Comparison of ENCODE assay signal across 8 cellular contexts in genomic region chr6:105137388-105137787, GRCh38. TPM values are rescaled to one million over a fixed set of nuclear protein-coding genes. Genes with fewer than 3 reads are reported as not detected.
DNase-seq lines count a peak whose midpoint lies in the region; ATAC-seq lines count a peak whose summit lies in the region.

No MANE protein-coding gene starts in this region.

- peaks cover 7% of the 10 kb centered on the region for H3K4me1 Mint-ChIP-seq in activated CD4-positive, alpha-beta T cell treated with anti-CD3 and anti-CD28 coated beads for 36 hours
- H3K4me1 Mint-ChIP-seq in immature natural killer cell: peaks cover 11 to 18% of the 10 kb centered on the region in 2 donors
- H3K4me1 Mint-ChIP-seq in stimulated activated naive CD8-positive, alpha-beta T cell treated with anti-CD3 and anti-CD28 coated beads, Interleukin-15, amount 100 ng/mL, for 72 hours: peaks cover 18% of the 10 kb centered on the region

- H3K27ac Mint-ChIP-seq in activated CD4-positive, alpha-beta T cell treated with anti-CD3 and anti-CD28 coated beads for 36 hours: no peak overlapping the region
- no peak overlapping the region for H3K27ac Mint-ChIP-seq in immature natural killer cell
- peak overlapping the region in 1 of 2 donors; percentile 2 for H3K27ac Mint-ChIP-seq in stimulated activated naive CD8-positive, alpha-beta T cell treated with anti-CD3 and anti-CD28 coated beads, Interleukin-15, amount 100 ng/mL, for 72 hours

- intact Hi-C loops in activated CD4-positive, alpha-beta T cell treated with anti-CD3 and anti-CD28 coated beads for 36 hours (cut with DNase I, micrococcal nuclease): loop anchor here in 1 of 2 experiments (2.0 kb wide), 1 partner anchor 265 kb away; the partner anchor contains the start of gene PREP

- H3K36me3 Mint-ChIP-seq in activated CD4-positive, alpha-beta T cell treated with anti-CD3 and anti-CD28 coated beads for 36 hours (ENCODE audit: low read depth): no peaks in the 10 kb centered on the region
- H3K36me3 Mint-ChIP-seq in immature natural killer cell: no peaks in the 10 kb centered on the region

- no peak for ATAC-seq in activated CD4-positive, alpha-beta T cell treated with anti-CD3 and anti-CD28 coated beads for 36 hours
- no peak for ATAC-seq in stimulated activated naive CD8-positive, alpha-beta T cell treated with anti-CD3 and anti-CD28 coated beads, Interleukin-15, amount 100 ng/mL, for 72 hours
- ATAC-seq in HG03521 (IDR thresholded peaks at IDR 0.05; ENCODE audit: unreplicated experiment): no peak

- peak overlapping the region; percentile 60 for H3K4me3 Mint-ChIP-seq in activated CD4-positive, alpha-beta T cell treated with anti-CD3 and anti-CD28 coated beads for 36 hours
- H3K4me3 Mint-ChIP-seq in immature natural killer cell: peak overlapping the region; percentile 48 to 78 (median 75)
- peak overlapping the region; percentile 48 to 55 for H3K4me3 Mint-ChIP-seq in stimulated activated naive CD8-positive, alpha-beta T cell treated with anti-CD3 and anti-CD28 coated beads, Interleukin-15, amount 100 ng/mL, for 72 hours

- POLR2A ChIA-PET in activated CD4-positive, alpha-beta T cell treated with anti-CD3 and anti-CD28 coated beads for 36 hours (lab: Charles Lee): no interaction called here

- peaks cover 49% of the 10 kb centered on the region for H3K27me3 Mint-ChIP-seq in activated CD4-positive, alpha-beta T cell treated with anti-CD3 and anti-CD28 coated beads for 36 hours
- peaks cover 17 to 32% (median 18%) of the 10 kb centered on the region in 3 donors for H3K27me3 Mint-ChIP-seq in immature natural killer cell (ENCODE audit: low read depth in 3 of 3)
- H3K27me3 Mint-ChIP-seq in stimulated activated naive CD8-positive, alpha-beta T cell treated with anti-CD3 and anti-CD28 coated beads, Interleukin-15, amount 100 ng/mL, for 72 hours: peaks cover 71% of the 10 kb centered on the region

- CTCF ChIA-PET in activated CD4-positive, alpha-beta T cell treated with anti-CD3 and anti-CD28 coated beads for 36 hours (lab: Charles Lee): interaction anchor here (1.4 kb wide), 1 partner anchor 49 kb away, joined by 3 read pairs; no protein-coding TSS in a partner anchor

- H3K27ac ChIP-seq in angular gyrus (ENCODE audit: low read depth, low read length): peak overlapping the region; percentile 77

- DNase-seq in activated CD4-positive, alpha-beta T cell treated with anti-CD3 and anti-CD28 coated beads for 36 hours: no peak
- no peak for DNase-seq in activated CD4-positive, alpha-beta T cell treated with anti-CD3 and anti-CD28 coated beads, Interleukin-2, amount 50 U/mL, for 4 hours
- no peak for DNase-seq in immature natural killer cell
- no peak for DNase-seq in stimulated activated naive CD8-positive, alpha-beta T cell treated with anti-CD3 and anti-CD28 coated beads, Interleukin-15, amount 100 ng/mL, for 72 hours
- DNase-seq in activated effector memory CD4-positive, alpha-beta T cell treated with anti-CD3 and anti-CD28 coated beads, Interleukin-2, amount 50 U/mL, for 16 hours: no peak
- no peak for DNase-seq in activated CD4-positive, CD25-positive, alpha-beta regulatory T cell (lab: John Stamatoyannopoulos, UW)

- H3K9me3 Mint-ChIP-seq in activated CD4-positive, alpha-beta T cell treated with anti-CD3 and anti-CD28 coated beads for 36 hours (ENCODE audit: low read depth): no peaks in the 10 kb centered on the region
- peaks cover 0 to 2% (median 0%) of the 10 kb centered on the region in 6 donors for H3K9me3 Mint-ChIP-seq in immature natural killer cell
- H3K9me3 Mint-ChIP-seq in stimulated activated naive CD8-positive, alpha-beta T cell treated with anti-CD3 and anti-CD28 coated beads, Interleukin-15, amount 100 ng/mL, for 72 hours: no peaks in the 10 kb centered on the region

RNA-seq across cellular contexts. Expression of gene POPDC3, which starts 42.4 kb away (rescaled TPM):
- not detected for total RNA-seq in activated CD4-positive, alpha-beta T cell treated with anti-CD3 and anti-CD28 coated beads for 36 hours
- polyA plus RNA-seq in immature natural killer cell: not detected
